In genomic region chr14:39265741-39266588, GRCh38 we compare ENCODE assay signal across 8 cellular contexts. TPM values are rescaled to one million over a fixed set of nuclear protein-coding genes. Genes with fewer than 3 reads are reported as not detected.
A peak's percentile ranks its signal among the peaks of the same experiment; 100 is the strongest.
DNase-seq lines count a peak whose midpoint lies in the region; ATAC-seq and TF ChIP-seq lines count a peak whose summit lies in the region.

No MANE protein-coding gene starts in this region.

- H3K36me3 Mint-ChIP-seq in activated CD8-positive, alpha-beta memory T cell treated with anti-CD3 and anti-CD28 coated beads, Interleukin-2, amount 10 ng/mL, durations not matched to agents 7 days and 5 days = peaks cover 22% of the 10 kb centered on the region
- H3K36me3 Mint-ChIP-seq in MCF 10A (ENCODE audit: insufficient read depth, unreplicated experiment) = no peaks in the 10 kb centered on the region

- peaks cover 37% of the 10 kb centered on the region for H3K4me1 Mint-ChIP-seq in activated CD8-positive, alpha-beta memory T cell treated with anti-CD3 and anti-CD28 coated beads, Interleukin-2, amount 10 ng/mL, durations not matched to agents 7 days and 5 days
- peaks cover 29% of the 10 kb centered on the region for H3K4me1 Mint-ChIP-seq in MCF 10A (ENCODE audit: insufficient read depth, unreplicated experiment)

- ATAC-seq in activated CD8-positive, alpha-beta memory T cell treated with anti-CD3 and anti-CD28 coated beads, Interleukin-2, amount 10 ng/mL, durations not matched to agents 7 days and 5 days = no peak
- ATAC-seq in left lobe of liver = peak; percentile 84
- no peak for ATAC-seq in HG02798 (IDR thresholded peaks at IDR 0.05; ENCODE audit: poor library complexity, unreplicated experiment)
- ATAC-seq in HG02884 (IDR thresholded peaks at IDR 0.05; ENCODE audit: unreplicated experiment) = no peak

- H3K27me3 Mint-ChIP-seq in activated CD8-positive, alpha-beta memory T cell treated with anti-CD3 and anti-CD28 coated beads, Interleukin-2, amount 10 ng/mL, durations not matched to agents 7 days and 5 days = no peaks in the 10 kb centered on the region
- H3K27me3 Mint-ChIP-seq in MCF 10A (ENCODE audit: insufficient read depth, unreplicated experiment) = no peaks in the 10 kb centered on the region

- CTCF ChIA-PET in activated CD8-positive, alpha-beta memory T cell treated with anti-CD3 and anti-CD28 coated beads, Interleukin-2, amount 10 ng/mL, durations not matched to agents 7 days and 5 days (lab: Charles Lee) = interaction anchor here (0.6 to 2.2 kb wide), 3 partner anchors 31 to 166 kb away, joined by 3 to 7 read pairs (median 7); partner anchors contain the start of genes FBXO33 and TRAPPC6B
- CTCF ChIA-PET in MCF 10A (lab: Yijun Ruan, JAX) = interaction anchor here (0.5 to 1.4 kb wide), 5 partner anchors 12 to 161 kb away, joined by 3 to 4 read pairs (median 3); no protein-coding TSS in a partner anchor

- TSS peak; percentile 77 for BruUV-seq in MCF 10A (replicated peaks; lab: Mats Ljungman, UMichigan)

- H3K4me3 Mint-ChIP-seq in activated CD8-positive, alpha-beta memory T cell treated with anti-CD3 and anti-CD28 coated beads, Interleukin-2, amount 10 ng/mL, durations not matched to agents 7 days and 5 days = peak overlapping the region; percentile 76
- peak overlapping the region; percentile 96 for H3K4me3 Mint-ChIP-seq in MCF 10A (ENCODE audit: unreplicated experiment)

- intact Hi-C loops in MCF 10A (cut with micrococcal nuclease) = loop anchor here (1.0 to 5.0 kb wide), 2 partner anchors 79 to 96 kb away; partner anchors contain the start of gene TRAPPC6B

- peak overlapping the region; percentile 86 for H3K27ac Mint-ChIP-seq in activated CD8-positive, alpha-beta memory T cell treated with anti-CD3 and anti-CD28 coated beads, Interleukin-2, amount 10 ng/mL, durations not matched to agents 7 days and 5 days
- H3K27ac Mint-ChIP-seq in MCF 10A (ENCODE audit: low read depth, unreplicated experiment) = peak overlapping the region; percentile 98

- no peak for DNase-seq in activated CD8-positive, alpha-beta memory T cell treated with anti-CD3 and anti-CD28 coated beads, Interleukin-2, amount 10 ng/mL, durations not matched to agents 7 days and 5 days
- DNase-seq in activated CD8-positive, alpha-beta memory T cell treated with anti-CD3 and anti-CD28 coated beads for 24 hours = no peak
- DNase-seq in NCI-H748 (lab: John Stamatoyannopoulos, UW; ENCODE audit: unreplicated experiment) (peak; percentile 36), MCF 10A (ENCODE audit: unreplicated experiment) (peak; percentile 80), left lobe of liver (ENCODE audit: low spot score) (no peak), stromal cell of bone marrow (ENCODE audit: low read depth) (peak; percentile 10)

- peaks cover 6% of the 10 kb centered on the region for H3K9me3 Mint-ChIP-seq in activated CD8-positive, alpha-beta memory T cell treated with anti-CD3 and anti-CD28 coated beads, Interleukin-2, amount 10 ng/mL, durations not matched to agents 7 days and 5 days (ENCODE audit: low read depth)
- no peaks in the 10 kb centered on the region for H3K9me3 Mint-ChIP-seq in MCF 10A (ENCODE audit: unreplicated experiment)

- no peak for TF ChIP-seq CTCF in MCF 10A (IDR thresholded peaks at IDR 0.05; ENCODE audit: unreplicated experiment)

- POLR2A ChIA-PET in MCF 10A (lab: Yijun Ruan, JAX) = interaction anchor here (0.6 to 7.4 kb wide), 29 partner anchors 11 to 199 kb away, joined by 3 to 144 read pairs (median 6); partner anchors contain the start of genes FBXO33, GEMIN2, PNN and SEC23A

RNA-seq across cellular contexts. Expression of gene MIA2, which starts 32.2 kb away (rescaled TPM):
- total RNA-seq in activated CD8-positive, alpha-beta memory T cell treated with anti-CD3 and anti-CD28 coated beads, Interleukin-2, amount 10 ng/mL, durations not matched to agents 7 days and 5 days = 10 to 100 TPM; 25.6 to 26.9 TPM
- total RNA-seq in MCF 10A (2022) (63.2 and 72.9 TPM in 2 replicates), left lobe of liver (83.9 TPM)

Comparison
In these comparisons a context has a peak if more than half of its experiments do, and no peak if none do; other contexts are left out.
1. DNase-seq: peak in NCI-H748 (single experiment), MCF 10A (single experiment) and stromal cell of bone marrow (single experiment); none in activated CD8-positive, alpha-beta memory T cell treated with anti-CD3 and anti-CD28 coated beads, Interleukin-2, amount 10 ng/mL, durations not matched to agents 7 days and 5 days (single experiment), activated CD8-positive, alpha-beta memory T cell treated with anti-CD3 and anti-CD28 coated beads for 24 hours (single experiment) and left lobe of liver (single experiment).